12 cellular contexts compared by ENCODE assay signal in the genomic region with DNA sequence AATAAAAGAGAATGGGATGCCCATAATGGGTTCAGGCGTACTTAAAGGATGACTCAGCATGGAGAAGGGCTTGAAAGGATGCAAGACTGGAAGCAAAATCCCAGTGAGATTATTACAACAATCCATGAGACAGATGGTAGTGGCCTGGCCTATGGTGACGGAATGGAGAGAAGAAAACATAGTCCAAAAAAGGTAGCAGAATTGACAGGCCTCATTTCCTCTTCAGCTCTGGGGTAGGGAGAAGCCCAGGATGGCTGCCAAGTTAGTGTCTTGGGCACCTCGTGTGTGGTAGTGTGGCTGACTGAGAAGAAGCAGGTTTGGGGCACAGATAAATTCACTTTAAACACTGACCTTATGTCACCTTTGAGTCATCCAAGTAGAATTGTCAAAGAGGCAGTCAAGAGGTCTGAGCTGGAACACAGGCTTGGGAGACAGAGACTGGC. TPM values are rescaled to one million over a fixed set of nuclear protein-coding genes. Genes with fewer than 3 reads are reported as not detected.
DNase-seq lines count a peak whose midpoint lies in the region; ATAC-seq, FAIRE-seq and TF ChIP-seq lines count a peak whose summit lies in the region.
"Had no signal": no experiment of that assay in that cellular context is flagged by ENCODE, and none has a peak within 500 bp of the region (broad histone marks: within the 10 kb centered on the region; RNA-seq: fewer than 3 reads in every experiment).

No MANE protein-coding gene starts in this region.

- H3K4me2 ChIP-seq in astrocyte (ENCODE audit: low read length) (peak overlapping the region; percentile 20), trophoblast cell (ENCODE audit: low read length) (no peak overlapping the region)

- peaks cover 29% of the 10 kb centered on the region for H3K4me1 Mint-ChIP-seq in astrocyte (ENCODE audit: low read depth, unreplicated experiment)

- no peaks in the 10 kb centered on the region for H4K20me1 ChIP-seq in astrocyte (ENCODE audit: insufficient read depth, low read length)

- H3K9me3 ChIP-seq in astrocyte (ENCODE audit: insufficient read depth, low read depth, low read length) (peaks cover 3% of the 10 kb centered on the region), trophoblast cell (ENCODE audit: insufficient read depth, low read depth, low read length) (peaks cover 3% of the 10 kb centered on the region)

- no peak overlapping the region for H4K91ac ChIP-seq in trophoblast cell (ENCODE audit: low read depth, low read length)

- H3K9ac ChIP-seq in astrocyte (ENCODE audit: low read length) = peak overlapping the region; percentile 47
- no peak overlapping the region for H3K9ac ChIP-seq in trophoblast cell (ENCODE audit: low read length)

- peak overlapping the region; percentile 80 for H3K27ac ChIP-seq in astrocyte (ENCODE audit: low read depth, low read length)
- H3K27ac ChIP-seq in trophoblast cell (ENCODE audit: low read depth, low read length) = no peak overlapping the region

- no peak overlapping the region for H3K4me3 Mint-ChIP-seq in astrocyte (ENCODE audit: unreplicated experiment)

- WGBS in trophoblast cell (ENCODE audit: extremely low coverage, insufficient coverage, insufficient read length) = no CpG with 5 or more reads among the region's 3 CpGs

- no peak for ATAC-seq in HG03139 (IDR thresholded peaks at IDR 0.05; ENCODE audit: unreplicated experiment)
- ATAC-seq: K562 had no signal

- H3K4me1 ChIP-seq in astrocyte (ENCODE audit: insufficient read depth, low read length) (peaks cover 22% of the 10 kb centered on the region), trophoblast cell (ENCODE audit: control insufficient read depth in 1 of 2, insufficient read depth in 2 of 2, low read length in 2 of 2) (peaks cover 7 to 14% of the 10 kb centered on the region in 2 experiments)

- H2AFZ ChIP-seq in astrocyte (ENCODE audit: low read depth, low read length) = no peak overlapping the region
- H2AFZ ChIP-seq in trophoblast cell (ENCODE audit: insufficient read depth, low read length, poor library complexity) = no peak overlapping the region

- H4K12ac ChIP-seq in trophoblast cell (ENCODE audit: low read depth, low read length) = no peak overlapping the region

- H3K79me2 ChIP-seq in astrocyte (ENCODE audit: insufficient read depth, low read length) (peaks cover 81% of the 10 kb centered on the region), trophoblast cell (ENCODE audit: control insufficient read depth, insufficient read depth, low read length, poor library complexity) (peaks cover 5% of the 10 kb centered on the region)

- no peak overlapping the region for H3K14ac ChIP-seq in trophoblast cell (ENCODE audit: low read length)

- no peaks in the 10 kb centered on the region for H3K36me3 ChIP-seq in astrocyte (ENCODE audit: insufficient read depth, low read length)
- peaks cover 0 to 3% of the 10 kb centered on the region in 2 experiments for H3K36me3 ChIP-seq in trophoblast cell (ENCODE audit: control insufficient read depth in 1 of 2, insufficient read depth in 2 of 2, low read length in 2 of 2)
- H3K36me3 ChIP-seq: esophagus squamous epithelium had no signal

- no peak overlapping the region for H3K18ac ChIP-seq in trophoblast cell (ENCODE audit: low read length)

- H2BK12ac ChIP-seq in trophoblast cell (ENCODE audit: low read length) = no peak overlapping the region

- H3K27me3 ChIP-seq in astrocyte (ENCODE audit: insufficient read depth, low read length) = no peaks in the 10 kb centered on the region
- H3K27me3 ChIP-seq in trophoblast cell (ENCODE audit: insufficient read depth, low read length) = no peaks in the 10 kb centered on the region
- H3K27me3 ChIP-seq: esophagus squamous epithelium had no signal

- H2AK5ac ChIP-seq in trophoblast cell (ENCODE audit: low read length) = no peak overlapping the region

- FAIRE-seq in astrocyte (lab: Jason Lieb, UNC) = no peak
- FAIRE-seq: A204.1, K562 had no signal

- H4K8ac ChIP-seq in trophoblast cell (ENCODE audit: low read depth, low read length) = no peak overlapping the region

- peak overlapping the region; percentile 21 for H3K27ac Mint-ChIP-seq in astrocyte (ENCODE audit: unreplicated experiment)

- H3K36me3 Mint-ChIP-seq in astrocyte (ENCODE audit: low read depth, unreplicated experiment) = peaks cover under 1% of the 10 kb centered on the region

- no peak overlapping the region for H2BK120ac ChIP-seq in trophoblast cell (ENCODE audit: insufficient read depth, low read length, poor library complexity)

- H2BK5ac ChIP-seq in trophoblast cell (ENCODE audit: low read depth, low read length, poor library complexity) = no peak overlapping the region

- H3K9me3 Mint-ChIP-seq in astrocyte (ENCODE audit: unreplicated experiment) = no peaks in the 10 kb centered on the region

- H3K4me3 ChIP-seq in astrocyte (ENCODE audit: insufficient read depth, low read depth, low read length) = no peak overlapping the region
- no peak overlapping the region for H3K4me3 ChIP-seq in trophoblast cell (ENCODE audit: low read depth, low read length)
- H3K4me3 ChIP-seq: esophagus squamous epithelium, K562 had no signal

- DNase-seq in NCI-H2171 treated with DMSO at 0.1 percent for 48 hours (lab: John Stamatoyannopoulos, UW) = peak; percentile 17
- DNase-seq in NCI-H2171 (lab: John Stamatoyannopoulos, UW) = no peak
- DNase-seq in LHCN-M2 (ENCODE audit: low read depth) = peak; percentile 77
- peak; percentile 91 for DNase-seq in astrocyte (ENCODE audit: low read depth)
- peak in 1 of 2 donors; percentile 64 for DNase-seq in trophoblast cell
- DNase-seq in NCI-H1417 treated with DMSO at 0.1 percent for 48 hours (lab: John Stamatoyannopoulos, UW) = no peak
- no peak for DNase-seq in NCI-H2227 (lab: John Stamatoyannopoulos, UW; ENCODE audit: unreplicated experiment)
- DNase-seq: esophagus squamous epithelium, SIG-M5 had no signal

- H3K79me1 ChIP-seq in trophoblast cell (ENCODE audit: low read length) = peaks cover 3% of the 10 kb centered on the region

- peak overlapping the region; percentile 84 for H3K4ac ChIP-seq in trophoblast cell (ENCODE audit: low read depth, low read length)

- no peaks in the 10 kb centered on the region for H3K27me3 Mint-ChIP-seq in astrocyte (ENCODE audit: low read depth, unreplicated experiment)

- no peak for TF ChIP-seq CTCF in astrocyte (IDR thresholded peaks at IDR 0.05; ENCODE audit: insufficient read depth, low read depth, low read length)

- no peak overlapping the region for H3K23ac ChIP-seq in trophoblast cell (ENCODE audit: low read length)

RNA-seq across cellular contexts. Expression of gene MB21D2, which starts 18.1 kb away (rescaled TPM):
- total RNA-seq in LHCN-M2 (2014; rRNA removed) = 10.0 and 11.0 TPM in 2 replicates
- polyA plus RNA-seq in LHCN-M2 (2012) = 2.2 TPM
- 10.7 and 11.0 TPM in 2 replicates for total RNA-seq in astrocyte
- 9.3 and 9.7 TPM in 2 replicates for polyA plus RNA-seq in trophoblast cell (2013)
- total RNA-seq: K562 had no signal

Comparison
In these comparisons a context has a peak if more than half of its experiments do, and no peak if none do; other contexts are left out.
1. DNase-seq: peak in NCI-H2171 treated with DMSO at 0.1 percent for 48 hours (single experiment), LHCN-M2 (single experiment) and astrocyte (single experiment); none in NCI-H2171 (single experiment), NCI-H1417 treated with DMSO at 0.1 percent for 48 hours (single experiment) and NCI-H2227 (single experiment).